Comparison of ENCODE assay signal across 8 cellular contexts in genomic region chr6:44000164-44000842, GRCh38.
DNase-seq lines count a peak whose midpoint lies in the region; ATAC-seq and TF ChIP-seq lines count a peak whose summit lies in the region.

No MANE protein-coding gene starts in this region.

- no peaks in the 10 kb centered on the region for H4K20me1 ChIP-seq in DND-41 (ENCODE audit: insufficient read depth, low read length)

- no peak for TF ChIP-seq CTCF in DND-41 (IDR thresholded peaks at IDR 0.05; ENCODE audit: borderline replicate concordance, extremely low read depth, low read length, poor library complexity, severe bottlenecking)
- no peak for TF ChIP-seq CTCF in chondrocyte (IDR thresholded peaks at IDR 0.05)
- TF ChIP-seq CTCF in WERI-Rb-1 (IDR thresholded peaks at IDR 0.05; ENCODE audit: low read depth, low read length) = no peak

- H3K27ac ChIP-seq in DND-41 (ENCODE audit: low read length) (peak overlapping the region; percentile 91), WERI-Rb-1 (no peak overlapping the region)

- no peaks in the 10 kb centered on the region for H3K27me3 ChIP-seq in DND-41 (ENCODE audit: insufficient read depth, low read length, poor library complexity)
- H3K27me3 ChIP-seq in WERI-Rb-1 (ENCODE audit: insufficient read depth, low read depth, severe bottlenecking) = no peaks in the 10 kb centered on the region

- H3K4me3 ChIP-seq in DND-41 (ENCODE audit: low read depth in 1 of 2, low read length in 2 of 2) = peak overlapping the region; percentile 17 to 58; a peak in 3 of 4 replicates
- no peak overlapping the region for H3K4me3 ChIP-seq in WERI-Rb-1 (ENCODE audit: low read depth, low read length)

- H3K27me3 Mint-ChIP-seq in chondrocyte (ENCODE audit: low read depth) = no peaks in the 10 kb centered on the region
- peaks cover 36 to 60% of the 10 kb centered on the region in 2 donors for H3K27me3 Mint-ChIP-seq in stimulated activated naive B cell treated with anti-CD40 and anti-IgM and Interleukin-4, amounts not matched to agents 10 μg/mL and 1 μg/mL and 100 μg/mL, for 72 hours

- no peak overlapping the region for H3K4me3 Mint-ChIP-seq in chondrocyte (ENCODE audit: unreplicated experiment)
- H3K4me3 Mint-ChIP-seq in stimulated activated naive B cell treated with anti-CD40 and anti-IgM and Interleukin-4, amounts not matched to agents 10 μg/mL and 1 μg/mL and 100 μg/mL, for 72 hours = peak overlapping the region; percentile 88 to 95

- ATAC-seq in DND-41 (ENCODE audit: insufficient read depth, low read depth) = peak; percentile 84
- peak; percentile 48 for ATAC-seq in GM21576 (IDR thresholded peaks at IDR 0.05; ENCODE audit: unreplicated experiment)
- ATAC-seq in stimulated activated naive B cell treated with anti-CD40 and anti-IgM and Interleukin-4, amounts not matched to agents 10 μg/mL and 1 μg/mL and 100 μg/mL, for 72 hours (replicated peaks) = peak; percentile 66 to 70
- no peak for ATAC-seq in HG02571 (IDR thresholded peaks at IDR 0.05; ENCODE audit: unreplicated experiment)

- H2AFZ ChIP-seq in DND-41 (ENCODE audit: low read depth, low read length) = peak overlapping the region; percentile 54

- H3K4me2 ChIP-seq in DND-41 (ENCODE audit: insufficient read depth, low read length) = peak overlapping the region; percentile 73

- H3K9ac ChIP-seq in DND-41 (ENCODE audit: low read depth, low read length) = peak overlapping the region; percentile 65

- H3K36me3 ChIP-seq in DND-41 (ENCODE audit: insufficient read depth, low read length) = no peaks in the 10 kb centered on the region; the same call in 1 of the 2 replicates
- H3K36me3 ChIP-seq in WERI-Rb-1 = no peaks in the 10 kb centered on the region

- DNase-seq in DND-41 (peak; percentile 94), NCI-H510A (lab: John Stamatoyannopoulos, UW) (peak; percentile 88), chondrocyte (ENCODE audit: low spot score) (peak; percentile 69), mesenteric fat pad (ENCODE audit: low spot score) (no peak), WERI-Rb-1 (no peak)
- DNase-seq in stimulated activated naive B cell treated with anti-CD40 and anti-IgM and Interleukin-4, amounts not matched to agents 10 μg/mL and 1 μg/mL and 100 μg/mL, for 72 hours = peak; percentile 59

- H3K4me1 ChIP-seq in DND-41 (ENCODE audit: insufficient read depth, low read length) = peaks cover 36% of the 10 kb centered on the region

- H3K36me3 Mint-ChIP-seq in chondrocyte (ENCODE audit: low read depth) = no peaks in the 10 kb centered on the region
- peaks cover 3 to 13% of the 10 kb centered on the region in 2 donors for H3K36me3 Mint-ChIP-seq in stimulated activated naive B cell treated with anti-CD40 and anti-IgM and Interleukin-4, amounts not matched to agents 10 μg/mL and 1 μg/mL and 100 μg/mL, for 72 hours

- H3K9me3 ChIP-seq in DND-41 (ENCODE audit: insufficient read depth, low read length, severe bottlenecking) (no peaks in the 10 kb centered on the region), WERI-Rb-1 (ENCODE audit: severe bottlenecking) (no peaks in the 10 kb centered on the region)

- peaks cover 44% of the 10 kb centered on the region for H3K4me1 Mint-ChIP-seq in chondrocyte (ENCODE audit: low read depth)
- peaks cover 23 to 48% of the 10 kb centered on the region in 2 donors for H3K4me1 Mint-ChIP-seq in stimulated activated naive B cell treated with anti-CD40 and anti-IgM and Interleukin-4, amounts not matched to agents 10 μg/mL and 1 μg/mL and 100 μg/mL, for 72 hours

- H3K79me2 ChIP-seq in DND-41 (ENCODE audit: insufficient read depth, low read length) = peaks cover 7% of the 10 kb centered on the region; the same call in 1 of the 2 replicates

- peak overlapping the region; percentile 71 for H3K27ac Mint-ChIP-seq in chondrocyte (ENCODE audit: unreplicated experiment)
- H3K27ac Mint-ChIP-seq in stimulated activated naive B cell treated with anti-CD40 and anti-IgM and Interleukin-4, amounts not matched to agents 10 μg/mL and 1 μg/mL and 100 μg/mL, for 72 hours = peak overlapping the region; percentile 98

- H3K9me3 Mint-ChIP-seq in chondrocyte (ENCODE audit: low read depth) = peaks cover 4% of the 10 kb centered on the region
- peaks cover 4% of the 10 kb centered on the region in 2 donors for H3K9me3 Mint-ChIP-seq in stimulated activated naive B cell treated with anti-CD40 and anti-IgM and Interleukin-4, amounts not matched to agents 10 μg/mL and 1 μg/mL and 100 μg/mL, for 72 hours

Comparison
In these comparisons a context has a peak if more than half of its experiments do, and no peak if none do; other contexts are left out.
1. DNase-seq: peak in DND-41 (single experiment), NCI-H510A (single experiment), chondrocyte (single experiment) and stimulated activated naive B cell treated with anti-CD40 and anti-IgM and Interleukin-4, amounts not matched to agents 10 μg/mL and 1 μg/mL and 100 μg/mL, for 72 hours (single experiment); none in mesenteric fat pad (single experiment) and WERI-Rb-1 (single experiment).